20 cellular contexts compared by ENCODE assay signal in genomic region chr13:53060840-53061485, GRCh38. TPM values are rescaled to one million over a fixed set of nuclear protein-coding genes. Genes with fewer than 3 reads are reported as not detected.
"Had no signal": no experiment of that assay in that cellular context is flagged by ENCODE, and none has a peak within 500 bp of the region (broad histone marks: within the 10 kb centered on the region; RNA-seq: fewer than 3 reads in every experiment).

No MANE protein-coding gene starts in this region.

- H3K9me3 ChIP-seq: lower lobe of right lung, right lobe of liver, SJSA1, tibial artery had no signal

- H3K9me3 Mint-ChIP-seq: activated naive CD8-positive, alpha-beta T cell treated with anti-CD3 and anti-CD28 coated beads, Interleukin-2, amount 10 ng/mL, durations not matched to agents 7 days and 5 days; dendritic cell treated with granulocyte-macrophage colony-stimulating factor and Interleukin-4, amounts not matched to agents 40 ng/mL and 50 ng/mL, for 4 days; nephron; stimulated activated memory B cell treated with anti-CD40 and anti-IgM and Interleukin-4, amounts not matched to agents 10 μg/mL and 1 μg/mL and 100 μg/mL, for 72 hours had no signal

- H3K4me3 ChIP-seq: hepatocyte, lower lobe of right lung, right lobe of liver, SJSA1, tibial artery had no signal

- H3K27me3 Mint-ChIP-seq: activated naive CD8-positive, alpha-beta T cell treated with anti-CD3 and anti-CD28 coated beads, Interleukin-2, amount 10 ng/mL, durations not matched to agents 7 days and 5 days; dendritic cell treated with granulocyte-macrophage colony-stimulating factor and Interleukin-4, amounts not matched to agents 40 ng/mL and 50 ng/mL, for 4 days; stimulated activated memory B cell treated with anti-CD40 and anti-IgM and Interleukin-4, amounts not matched to agents 10 μg/mL and 1 μg/mL and 100 μg/mL, for 72 hours; T-helper 17 cell had no signal

- H3K27ac Mint-ChIP-seq: activated naive CD8-positive, alpha-beta T cell treated with anti-CD3 and anti-CD28 coated beads, Interleukin-2, amount 10 ng/mL, durations not matched to agents 7 days and 5 days; activated T-helper 17 cell treated with anti-CD3 and anti-CD28 coated beads, Interleukin-2, amount 50 U/mL, for 72 hours; dendritic cell treated with granulocyte-macrophage colony-stimulating factor and Interleukin-4, amounts not matched to agents 40 ng/mL and 50 ng/mL, for 4 days; stimulated activated memory B cell treated with anti-CD40 and anti-IgM and Interleukin-4, amounts not matched to agents 10 μg/mL and 1 μg/mL and 100 μg/mL, for 72 hours; T-helper 17 cell had no signal

- H3K27ac ChIP-seq: brain microvascular endothelial cell, hepatocyte, lower lobe of right lung, right lobe of liver, SJSA1, tibial artery, VCaP had no signal

- H3K79me2 ChIP-seq: hepatocyte had no signal

- H3K4me1 Mint-ChIP-seq: activated naive CD8-positive, alpha-beta T cell treated with anti-CD3 and anti-CD28 coated beads, Interleukin-2, amount 10 ng/mL, durations not matched to agents 7 days and 5 days; activated T-helper 17 cell treated with anti-CD3 and anti-CD28 coated beads, Interleukin-2, amount 50 U/mL, for 72 hours; stimulated activated memory B cell treated with anti-CD40 and anti-IgM and Interleukin-4, amounts not matched to agents 10 μg/mL and 1 μg/mL and 100 μg/mL, for 72 hours; T-helper 17 cell had no signal

- H2AFZ ChIP-seq: hepatocyte had no signal

- H3K4me2 ChIP-seq: hepatocyte had no signal

- ATAC-seq: activated T-helper 17 cell treated with anti-CD3 and anti-CD28 coated beads, Interleukin-2, amount 50 U/mL, for 72 hours; lower lobe of right lung; right lobe of liver; stimulated activated memory B cell treated with anti-CD40 and anti-IgM and Interleukin-4, amounts not matched to agents 10 μg/mL and 1 μg/mL and 100 μg/mL, for 72 hours; T-helper 17 cell had no signal

- DNase-seq: activated CD4-positive, alpha-beta T cell treated with anti-CD3 and anti-CD28 coated beads for 1 hour; activated naive CD4-positive, alpha-beta T cell; activated naive CD8-positive, alpha-beta T cell treated with anti-CD3 and anti-CD28 coated beads, Interleukin-2, amount 10 ng/mL, durations not matched to agents 7 days and 5 days; brain microvascular endothelial cell; effector memory CD4-positive, alpha-beta T cell; foreskin fibroblast; lower lobe of right lung; right lobe of liver; stimulated activated CD4-positive, alpha-beta T cell treated with anti-CD3 and anti-CD28 coated beads, Interleukin-4, amount 100 ng/mL, for 24 hours; T-helper 17 cell; tibial artery had no signal

- H3K4me3 Mint-ChIP-seq: activated naive CD8-positive, alpha-beta T cell treated with anti-CD3 and anti-CD28 coated beads, Interleukin-2, amount 10 ng/mL, durations not matched to agents 7 days and 5 days; activated T-helper 17 cell treated with anti-CD3 and anti-CD28 coated beads, Interleukin-2, amount 50 U/mL, for 72 hours; dendritic cell treated with granulocyte-macrophage colony-stimulating factor and Interleukin-4, amounts not matched to agents 40 ng/mL and 50 ng/mL, for 4 days; nephron; stimulated activated memory B cell treated with anti-CD40 and anti-IgM and Interleukin-4, amounts not matched to agents 10 μg/mL and 1 μg/mL and 100 μg/mL, for 72 hours; T-helper 17 cell had no signal

- H3K36me3 ChIP-seq: brain microvascular endothelial cell, lower lobe of right lung, right lobe of liver, SJSA1, tibial artery had no signal

- H3K36me3 Mint-ChIP-seq: activated naive CD8-positive, alpha-beta T cell treated with anti-CD3 and anti-CD28 coated beads, Interleukin-2, amount 10 ng/mL, durations not matched to agents 7 days and 5 days; stimulated activated memory B cell treated with anti-CD40 and anti-IgM and Interleukin-4, amounts not matched to agents 10 μg/mL and 1 μg/mL and 100 μg/mL, for 72 hours had no signal

- H3K4me1 ChIP-seq: lower lobe of right lung, right lobe of liver, SJSA1, tibial artery had no signal

- H3K27me3 ChIP-seq: brain microvascular endothelial cell, hepatocyte, right lobe of liver, SJSA1, tibial artery had no signal

RNA-seq across cellular contexts. Expression of gene OLFM4, which starts 32.4 kb away (rescaled TPM):
- total RNA-seq: activated naive CD8-positive, alpha-beta T cell treated with anti-CD3 and anti-CD28 coated beads, Interleukin-2, amount 10 ng/mL, durations not matched to agents 7 days and 5 days; activated T-helper 17 cell treated with anti-CD3 and anti-CD28 coated beads, Interleukin-2, amount 50 U/mL, for 72 hours; lower lobe of right lung; osteocyte; pulmonary artery endothelial cell; SJSA1; T-helper 17 cell had no signal
